Comparison of ENCODE assay signal across 26 cellular contexts in the genomic region with DNA sequence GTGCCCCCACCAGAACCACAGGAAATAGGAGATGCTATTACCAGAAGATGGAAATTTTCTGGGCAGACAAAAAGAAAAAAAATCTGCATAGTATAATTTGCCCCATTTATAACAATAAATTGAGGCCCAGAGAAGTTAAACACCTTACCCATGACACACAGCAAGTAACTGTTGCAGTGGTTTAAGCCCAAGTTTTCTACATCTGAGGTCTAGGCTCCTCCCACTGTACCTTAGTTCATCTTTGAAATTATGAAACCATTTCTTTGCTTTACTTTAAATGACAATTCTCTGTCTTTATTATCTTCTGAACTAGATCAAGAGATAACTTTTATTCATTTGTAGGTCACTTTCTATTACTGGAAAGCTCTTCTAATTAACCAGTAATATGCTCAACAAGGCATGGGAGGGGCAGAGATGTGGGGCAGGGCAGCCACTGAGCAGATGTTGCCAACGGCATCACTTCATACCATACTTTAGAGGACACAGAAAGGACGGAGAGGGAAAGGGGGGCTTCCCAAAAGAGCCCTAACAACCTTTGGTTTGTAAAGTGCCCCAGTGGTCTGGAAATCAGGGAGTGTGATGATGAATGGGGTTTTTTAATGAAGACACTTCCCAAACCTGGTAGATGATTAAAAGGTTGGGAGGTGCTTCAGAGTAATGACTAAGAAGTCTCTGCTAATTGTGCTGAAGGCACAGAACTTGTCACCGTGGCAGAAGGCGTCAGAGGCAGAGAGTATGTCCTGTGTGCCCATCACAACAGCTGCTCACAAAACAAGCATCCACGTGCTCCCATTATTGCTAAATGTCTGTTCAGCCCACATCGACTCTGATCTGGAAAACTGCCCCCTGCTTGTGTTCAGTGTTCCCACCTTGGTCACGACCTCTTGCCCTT.
"Had no signal": no experiment of that assay in that cellular context is flagged by ENCODE, and none has a peak within 500 bp of the region (broad histone marks: within the 10 kb centered on the region; RNA-seq: fewer than 3 reads in every experiment).

No MANE protein-coding gene starts in this region.

- H3K4me2 ChIP-seq: hepatocyte had no signal

- H3K4me3 ChIP-seq: breast epithelium, dorsolateral prefrontal cortex, esophagus muscularis mucosa, hepatocyte, left lung, lung, ovary, prostate gland, right atrium auricular region, stomach, suprapubic skin, uterus had no signal

- H3K36me3 Mint-ChIP-seq: immature natural killer cell; stimulated activated memory B cell treated with anti-CD40 and anti-IgM and Interleukin-4, amounts not matched to agents 10 μg/mL and 1 μg/mL and 100 μg/mL, for 72 hours had no signal

- H3K9me3 ChIP-seq: breast epithelium, esophagus muscularis mucosa, left lung, ovary, prostate gland, stomach, suprapubic skin, uterus had no signal

- H3K4me3 Mint-ChIP-seq: activated T-cell treated with anti-CD3 and anti-CD28 coated beads, Interleukin-2, amount 50 U/mL, for 24 hours; central memory CD8-positive, alpha-beta T cell; immature natural killer cell; naive thymus-derived CD4-positive, alpha-beta T cell; stimulated activated memory B cell treated with anti-CD40 and anti-IgM and Interleukin-4, amounts not matched to agents 10 μg/mL and 1 μg/mL and 100 μg/mL, for 72 hours had no signal

- H3K9me3 Mint-ChIP-seq: activated T-cell treated with anti-CD3 and anti-CD28 coated beads, Interleukin-2, amount 50 U/mL, for 24 hours; central memory CD8-positive, alpha-beta T cell; immature natural killer cell; stimulated activated memory B cell treated with anti-CD40 and anti-IgM and Interleukin-4, amounts not matched to agents 10 μg/mL and 1 μg/mL and 100 μg/mL, for 72 hours had no signal

- ATAC-seq: left lung; naive thymus-derived CD4-positive, alpha-beta T cell; stimulated activated memory B cell treated with anti-CD40 and anti-IgM and Interleukin-4, amounts not matched to agents 10 μg/mL and 1 μg/mL and 100 μg/mL, for 72 hours had no signal

- H3K27ac ChIP-seq: breast epithelium, dorsolateral prefrontal cortex, esophagus muscularis mucosa, hepatocyte, left lung, ovary, prostate gland, right atrium auricular region, stomach, suprapubic skin, uterus had no signal

- H3K4me1 Mint-ChIP-seq: central memory CD8-positive, alpha-beta T cell; immature natural killer cell; stimulated activated memory B cell treated with anti-CD40 and anti-IgM and Interleukin-4, amounts not matched to agents 10 μg/mL and 1 μg/mL and 100 μg/mL, for 72 hours had no signal

- H3K27me3 ChIP-seq: breast epithelium, dorsolateral prefrontal cortex, esophagus muscularis mucosa, hepatocyte, left lung, ovary, right atrium auricular region, stomach, suprapubic skin, uterus had no signal

- H3K4me1 ChIP-seq: breast epithelium, esophagus muscularis mucosa, left lung, prostate gland, right atrium auricular region, stomach, suprapubic skin, uterus had no signal

- H3K27ac Mint-ChIP-seq: activated naive CD4-positive, alpha-beta T cell treated with anti-CD3 and anti-CD28 coated beads, Interleukin-2, amount 50 U/mL, for 72 hours; activated T-cell treated with anti-CD3 and anti-CD28 coated beads, Interleukin-2, amount 50 U/mL, for 24 hours; immature natural killer cell; stimulated activated memory B cell treated with anti-CD40 and anti-IgM and Interleukin-4, amounts not matched to agents 10 μg/mL and 1 μg/mL and 100 μg/mL, for 72 hours had no signal

- H3K36me3 ChIP-seq: breast epithelium, esophagus muscularis mucosa, left lung, ovary, prostate gland, right atrium auricular region, stomach, suprapubic skin, uterus had no signal

- FAIRE-seq: colon, frontal cortex had no signal

- H2AFZ ChIP-seq: hepatocyte had no signal

- DNase-seq: activated CD4-positive, alpha-beta T cell treated with anti-CD3 and anti-CD28 coated beads for 1 hour; activated gamma-delta T cell; activated T-cell treated with anti-CD3 and anti-CD28 coated beads, Interleukin-2, amount 50 U/mL, for 24 hours; dorsolateral prefrontal cortex; glutamatergic neuron; immature natural killer cell; left lung; naive thymus-derived CD4-positive, alpha-beta T cell; ovary; stimulated activated CD4-positive, alpha-beta T cell treated with anti-CD3 and anti-CD28 coated beads, Interleukin-12 subunit alpha, Interleukin-12 subunit beta, amount 100 ng/mL, for 4 hours; stomach; T-helper 9 cell; trophoblast cell; uterus had no signal

- H3K79me2 ChIP-seq: hepatocyte had no signal
